ENCODE assay signal across 1 cellular context in genomic region chr2:101817488-101817887, GRCh38.
TF ChIP-seq lines count a peak whose summit lies in the region.

No MANE protein-coding gene starts in this region.

TF ChIP-seq in GM23338, 12 proteins besides CTCF, POLR2A, EP300 and RAD21 (continued from another document):
- TF ChIP-seq REST (IDR thresholded peaks at IDR 0.05; ENCODE audit: unreplicated experiment): no peak
- TF ChIP-seq POLR2AphosphoS5 (IDR thresholded peaks at IDR 0.05; ENCODE audit: low read depth): no peak
- no peak for TF ChIP-seq EZH2 (IDR thresholded peaks at IDR 0.05; ENCODE audit: low read depth, unreplicated experiment)
- no peak for TF ChIP-seq JUNB (IDR thresholded peaks at IDR 0.05; ENCODE audit: unreplicated experiment)
- no peak for TF ChIP-seq EZH2phosphoT487 (IDR thresholded peaks at IDR 0.05; ENCODE audit: unreplicated experiment)
- no peak for TF ChIP-seq STAT1 (IDR thresholded peaks at IDR 0.05; ENCODE audit: unreplicated experiment)
- TF ChIP-seq ETS1 (IDR thresholded peaks at IDR 0.05): no peak
